10 cellular contexts compared by ENCODE assay signal in the genomic region with DNA sequence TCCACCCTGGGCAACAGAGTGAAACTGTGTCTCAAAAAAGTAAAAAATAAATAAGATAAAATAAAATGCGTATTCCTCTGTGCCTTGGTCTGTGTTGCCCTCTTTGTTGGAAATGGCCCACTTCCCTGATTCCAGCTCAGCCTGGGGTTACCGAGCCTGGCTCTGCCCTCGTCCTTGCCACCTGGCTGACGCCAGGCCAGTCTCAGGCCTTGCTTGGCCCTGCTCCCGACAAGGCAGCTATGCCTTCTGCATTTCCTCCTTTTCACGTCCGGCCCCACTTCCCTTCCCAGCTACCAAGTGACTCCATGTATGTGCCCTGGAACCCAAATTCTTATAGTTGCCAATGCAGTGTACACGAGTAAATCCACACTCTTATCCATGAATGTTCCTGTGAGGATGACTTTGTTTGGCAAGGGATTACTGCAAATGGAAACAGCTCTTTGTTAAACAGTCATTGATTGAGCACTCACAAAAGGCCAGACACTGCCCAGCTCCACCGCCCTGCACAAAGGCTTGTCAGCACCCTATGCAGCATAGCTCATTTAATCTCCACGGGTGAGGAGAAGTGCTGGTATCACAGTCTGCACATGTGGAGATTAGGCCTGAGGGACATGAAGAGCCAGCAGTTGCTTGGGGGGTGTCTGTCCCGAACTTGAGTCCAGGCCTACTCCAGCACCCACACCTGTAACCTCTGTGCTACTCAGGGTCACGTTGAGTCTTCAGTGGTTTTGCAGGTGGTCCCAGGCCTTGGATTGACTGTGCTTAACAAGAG. TPM values are rescaled to one million over a fixed set of nuclear protein-coding genes. Genes with fewer than 3 reads are reported as not detected.
DNase-seq lines count a peak whose midpoint lies in the region; ATAC-seq and TF ChIP-seq lines count a peak whose summit lies in the region.
"Had no signal": no experiment of that assay in that cellular context is flagged by ENCODE, and none has a peak within 500 bp of the region (broad histone marks: within the 10 kb centered on the region; RNA-seq: fewer than 3 reads in every experiment).

No MANE protein-coding gene starts in this region.

- H3K9me3 ChIP-seq in ectodermal cell (ENCODE audit: control insufficient read depth, low read length): no peaks in the 10 kb centered on the region
- no peaks in the 10 kb centered on the region for H3K9me3 ChIP-seq in mucosa of descending colon
- H3K9me3 ChIP-seq in tibial artery: no peaks in the 10 kb centered on the region
- H3K9me3 ChIP-seq: A549 had no signal

- no peak for TF ChIP-seq CTCF in mucosa of descending colon (IDR thresholded peaks at IDR 0.05)
- TF ChIP-seq CTCF in tibial artery (IDR thresholded peaks at IDR 0.05): no peak

- ATAC-seq in mucosa of descending colon (peak; percentile 9), GM21576 (IDR thresholded peaks at IDR 0.05; ENCODE audit: unreplicated experiment) (no peak), GM21367 (IDR thresholded peaks at IDR 0.05; ENCODE audit: unreplicated experiment) (no peak)
- ATAC-seq: A549 had no signal

- peak; percentile 16 for DNase-seq in NCI-H748 (lab: John Stamatoyannopoulos, UW; ENCODE audit: unreplicated experiment)
- DNase-seq in NCI-H748 treated with DMSO at 0.1 percent for 48 hours (lab: John Stamatoyannopoulos, UW): no peak
- no peak for DNase-seq in mucosa of descending colon
- DNase-seq in tibial artery: peak in 1 of 2 donors; percentile 67
- no peak for DNase-seq in iPS-NIHi11 (ENCODE audit: low spot score)

- H3K4me3 ChIP-seq in ectodermal cell (ENCODE audit: insufficient read depth, low read depth, low read length) (no peak overlapping the region), mucosa of descending colon (no peak overlapping the region), tibial artery (peak overlapping the region; percentile 33 to 46)
- H3K4me3 ChIP-seq: A549 had no signal

- H3K4me1 ChIP-seq in ectodermal cell (ENCODE audit: control insufficient read depth, insufficient read depth, low read length) (peaks cover 87% of the 10 kb centered on the region), mucosa of descending colon (ENCODE audit: low read depth) (no peaks in the 10 kb centered on the region), tibial artery (peaks cover 0 to 28% (median 19%) of the 10 kb centered on the region in 4 donors)
- H3K4me1 ChIP-seq: A549 had no signal

- H3K36me3 ChIP-seq in ectodermal cell (ENCODE audit: control insufficient read depth, insufficient read depth, low read length) (no peaks in the 10 kb centered on the region), mucosa of descending colon (ENCODE audit: low read depth) (no peaks in the 10 kb centered on the region), tibial artery (no peaks in the 10 kb centered on the region)

- 54 to 57% methylated on average over 12 of the region's 12 CpGs for WGBS in ectodermal cell, 2 experiments

- H3K27ac ChIP-seq in ectodermal cell (ENCODE audit: insufficient read depth, low read depth, low read length, poor library complexity, severe bottlenecking): peak overlapping the region; percentile 65
- H3K27ac ChIP-seq in tibial artery: peak overlapping the region; percentile 53 to 66
- H3K27ac ChIP-seq: A549 had no signal

- intact Hi-C loops in mucosa of descending colon (cut with DNase I, micrococcal nuclease): no loop called here
- intact Hi-C loops in tibial artery (cut with DNase I; ENCODE audit: low total_unique reads): no loop called here

- H3K27me3 ChIP-seq in ectodermal cell (ENCODE audit: control insufficient read depth, insufficient read depth, low read length, poor library complexity, severe bottlenecking) (peaks cover 3% of the 10 kb centered on the region), tibial artery (no peaks in the 10 kb centered on the region)

RNA-seq across cellular contexts. Expression of gene SPSB4, which starts 25.1 kb away (rescaled TPM):
- polyA plus RNA-seq in ectodermal cell (2013, experiment 1 of 4): 45.8 TPM
- 43.3 TPM for polyA plus RNA-seq in ectodermal cell (2013, experiment 2 of 4)
- 22.8 TPM for polyA plus RNA-seq in ectodermal cell (2013, experiment 3 of 4)
- polyA plus RNA-seq in ectodermal cell (2013, experiment 4 of 4): 25.9 TPM
- under 1 TPM; 0.10 to 0.85 (median 0.17) TPM for total RNA-seq in mucosa of descending colon
- total RNA-seq: activated T-helper 2 cell treated with anti-CD3 and anti-CD28 coated beads, Interferon-gamma antibody, Interleukin-2, Interleukin-4, amounts not matched to agents 10 μg/mL and 5 μg/mL and 100 μg/mL, durations not matched to agents 14 hours and 24 hours and 36 hours had no signal

Comparison
In these comparisons a context has a peak if more than half of its experiments do, and no peak if none do; other contexts are left out.
1. H3K4me3 ChIP-seq: peak in tibial artery (2 of 2); none in ectodermal cell (single experiment) and mucosa of descending colon (single experiment).